ENCODE assay signal across 8 cellular contexts in genomic region chr6:113859349-113860164, GRCh38. TPM values are rescaled to one million over a fixed set of nuclear protein-coding genes. Genes with fewer than 3 reads are reported as not detected.
DNase-seq lines count a peak whose midpoint lies in the region; ATAC-seq and TF ChIP-seq lines count a peak whose summit lies in the region.

No MANE protein-coding gene starts in this region.

- peak overlapping the region; percentile 52; the same call in 1 of the 2 replicates for H2AFZ ChIP-seq in KMS-11 (ENCODE audit: low read depth)

- H3K4me3 ChIP-seq in GM08714 (ENCODE audit: low read length) = peak overlapping the region; percentile 68
- H3K4me3 ChIP-seq in KMS-11 (IDR thresholded peaks at IDR 0.05; ENCODE audit: insufficient read depth, low read depth, low read length) = no peak overlapping the region
- H3K4me3 ChIP-seq in kidney epithelial cell (ENCODE audit: low read depth, low read length) = peak overlapping the region; percentile 100

- ATAC-seq in GM18868 (IDR thresholded peaks at IDR 0.05; ENCODE audit: unreplicated experiment) = no peak

- DNase-seq in cerebellum (ENCODE audit: low spot score) (peak; percentile 53), kidney epithelial cell (ENCODE audit: low read depth) (no peak), smooth muscle cell of the brain vasculature (ENCODE audit: low read depth, low spot score) (peak; percentile 15), DMS153 treated with DMSO at 0.1 percent for 48 hours (lab: John Stamatoyannopoulos, UW; ENCODE audit: unreplicated experiment) (no peak)
- no peak for DNase-seq in activated CD4-positive, alpha-beta memory T cell treated with anti-CD3 and anti-CD28 coated beads, Interleukin-2, amount 10 ng/mL, durations not matched to agents 7 days and 5 days

- no peaks in the 10 kb centered on the region for H3K27me3 ChIP-seq in KMS-11 (ENCODE audit: insufficient read depth, low read depth)
- H3K27me3 ChIP-seq in kidney epithelial cell (ENCODE audit: control insufficient read depth, insufficient read depth, low read length) = no peaks in the 10 kb centered on the region

- CTCF ChIA-PET in activated CD4-positive, alpha-beta memory T cell treated with anti-CD3 and anti-CD28 coated beads, Interleukin-2, amount 10 ng/mL, durations not matched to agents 7 days and 5 days (lab: Charles Lee) = interaction anchor here (0.7 to 3.2 kb wide), 13 partner anchors 8 to 1679 kb away, joined by 3 to 23 read pairs (median 4); no protein-coding TSS in a partner anchor

- H3K36me3 ChIP-seq in KMS-11 (ENCODE audit: insufficient read depth) = no peaks in the 10 kb centered on the region
- H3K36me3 ChIP-seq in kidney epithelial cell (ENCODE audit: control insufficient read depth, insufficient read depth, low read length) = no peaks in the 10 kb centered on the region

- no peaks in the 10 kb centered on the region for H3K9me3 Mint-ChIP-seq in activated CD4-positive, alpha-beta memory T cell treated with anti-CD3 and anti-CD28 coated beads, Interleukin-2, amount 10 ng/mL, durations not matched to agents 7 days and 5 days

- peak overlapping the region; percentile 45; the same call in 1 of the 2 replicates for H3K4me2 ChIP-seq in KMS-11

- TF ChIP-seq CTCF in KMS-11 (conservative IDR thresholded peaks at IDR 0.05; ENCODE audit: low read depth, low read length) (no peak), kidney epithelial cell (IDR thresholded peaks at IDR 0.05; ENCODE audit: insufficient read depth, low read length, poor library complexity, severe bottlenecking) (no peak)

- H3K4me1 ChIP-seq in KMS-11 (ENCODE audit: low read depth, poor library complexity, severe bottlenecking) = no peaks in the 10 kb centered on the region

- peaks cover 18% of the 10 kb centered on the region for H3K4me1 Mint-ChIP-seq in activated CD4-positive, alpha-beta memory T cell treated with anti-CD3 and anti-CD28 coated beads, Interleukin-2, amount 10 ng/mL, durations not matched to agents 7 days and 5 days

- no peaks in the 10 kb centered on the region for H3K36me3 Mint-ChIP-seq in activated CD4-positive, alpha-beta memory T cell treated with anti-CD3 and anti-CD28 coated beads, Interleukin-2, amount 10 ng/mL, durations not matched to agents 7 days and 5 days (ENCODE audit: low read depth)

- H3K27me3 Mint-ChIP-seq in activated CD4-positive, alpha-beta memory T cell treated with anti-CD3 and anti-CD28 coated beads, Interleukin-2, amount 10 ng/mL, durations not matched to agents 7 days and 5 days = peaks cover 15% of the 10 kb centered on the region

- H3K79me2 ChIP-seq in KMS-11 (ENCODE audit: insufficient read depth, low read depth) = no peaks in the 10 kb centered on the region

- H3K27ac ChIP-seq in KMS-11 = no peak overlapping the region

- no peak overlapping the region for H3K9ac ChIP-seq in KMS-11

- H4K20me1 ChIP-seq in KMS-11 (ENCODE audit: insufficient read depth) = no peaks in the 10 kb centered on the region

- no peak overlapping the region for H3K27ac Mint-ChIP-seq in activated CD4-positive, alpha-beta memory T cell treated with anti-CD3 and anti-CD28 coated beads, Interleukin-2, amount 10 ng/mL, durations not matched to agents 7 days and 5 days

- POLR2A ChIA-PET in activated CD4-positive, alpha-beta memory T cell treated with anti-CD3 and anti-CD28 coated beads, Interleukin-2, amount 10 ng/mL, durations not matched to agents 7 days and 5 days (lab: Charles Lee) = interaction anchor here (0.7 kb wide), 1 partner anchor 17 kb away, joined by 3 read pairs; no protein-coding TSS in a partner anchor

- no peak overlapping the region for H3K4me3 Mint-ChIP-seq in activated CD4-positive, alpha-beta memory T cell treated with anti-CD3 and anti-CD28 coated beads, Interleukin-2, amount 10 ng/mL, durations not matched to agents 7 days and 5 days

RNA-seq across cellular contexts. Expression of gene MARCKS, which starts 2.4 kb away (rescaled TPM):
- total RNA-seq in cerebellum (251 TPM), kidney epithelial cell (112 and 116 TPM in 2 replicates)
- under 1 TPM in 1 of 2 experiments, not detected in 1; 0.05 TPM for total RNA-seq in activated CD4-positive, alpha-beta memory T cell treated with anti-CD3 and anti-CD28 coated beads, Interleukin-2, amount 10 ng/mL, durations not matched to agents 7 days and 5 days

Comparison
In these comparisons a context has a peak if more than half of its experiments do, and no peak if none do; other contexts are left out.
1. DNase-seq: peak in cerebellum (single experiment) and smooth muscle cell of the brain vasculature (single experiment); none in kidney epithelial cell (single experiment), DMS153 treated with DMSO at 0.1 percent for 48 hours (single experiment) and activated CD4-positive, alpha-beta memory T cell treated with anti-CD3 and anti-CD28 coated beads, Interleukin-2, amount 10 ng/mL, durations not matched to agents 7 days and 5 days (single experiment).
2. RNA of gene MARCKS, which starts 2.4 kb away (total RNA-seq): 251 TPM in cerebellum (single experiment) and 112 to 116 TPM in kidney epithelial cell; 0.05 TPM in activated CD4-positive, alpha-beta memory T cell treated with anti-CD3 and anti-CD28 coated beads, Interleukin-2, amount 10 ng/mL, durations not matched to agents 7 days and 5 days; every median in the first group is over 100 times any median in the second.